Comparison of ENCODE assay signal across 29 cellular contexts in genomic region chr9:137395666-137396010, GRCh38. TPM values are rescaled to one million over a fixed set of nuclear protein-coding genes. Genes with fewer than 3 reads are reported as not detected.
"Had no signal": no experiment of that assay in that cellular context is flagged by ENCODE, and none has a peak within 500 bp of the region (broad histone marks: within the 10 kb centered on the region; RNA-seq: fewer than 3 reads in every experiment).

No MANE protein-coding gene starts in this region.

- H3K9me3 ChIP-seq: left lung, lower lobe of right lung, ovary, right atrium auricular region, right lobe of liver, stomach, testis, thyroid gland, transverse colon, upper lobe of left lung, vagina had no signal

- H3K9me3 Mint-ChIP-seq: naive thymus-derived CD8-positive, alpha-beta T cell; neural crest cell had no signal

- H3K4me1 ChIP-seq: right atrium auricular region, vagina had no signal

- H2AFZ ChIP-seq: hepatocyte had no signal

- H3K4me2 ChIP-seq: hepatocyte, smooth muscle cell had no signal

- ATAC-seq: left colon; left lung; lower lobe of right lung; naive thymus-derived CD8-positive, alpha-beta T cell; right lobe of liver; stimulated activated naive B cell treated with anti-CD40 and anti-IgM and Interleukin-4, amounts not matched to agents 10 μg/mL and 1 μg/mL and 100 μg/mL, for 72 hours; stimulated activated naive CD8-positive, alpha-beta T cell treated with anti-CD3 and anti-CD28 coated beads, Interleukin-15, Interleukin-2, amounts not matched to agents 100 U/mL and 50 U/mL, for 24 hours had no signal

- H3K27ac Mint-ChIP-seq: naive thymus-derived CD8-positive, alpha-beta T cell; nephron; progenitor cell of endocrine pancreas; stimulated activated naive B cell treated with anti-CD40 and anti-IgM and Interleukin-4, amounts not matched to agents 10 μg/mL and 1 μg/mL and 100 μg/mL, for 72 hours had no signal

- H3K27ac ChIP-seq: left lung, lower lobe of right lung, ovary, right atrium auricular region, right lobe of liver, stomach, thyroid gland, transverse colon, upper lobe of left lung, vagina had no signal

- H3K36me3 ChIP-seq: lower lobe of right lung, ovary, right atrium auricular region, right lobe of liver, transverse colon had no signal

- DNase-seq: islet precursor cell; kidney glomerular epithelial cell; left colon; lower lobe of right lung; naive thymus-derived CD8-positive, alpha-beta T cell; ovary; right lobe of liver; stimulated activated CD4-positive, alpha-beta T cell treated with anti-CD3 and anti-CD28 coated beads, Interleukin-1b, Interleukin-23, amount 100 ng/mL, for 48 hours; stimulated activated CD4-positive, alpha-beta T cell treated with anti-CD3 and anti-CD28 coated beads, Interleukin-2, amount 100 ng/mL, for 48 hours; stimulated activated CD4-positive, alpha-beta T cell treated with anti-CD3 and anti-CD28 coated beads, Interleukin-4, amount 100 ng/mL, for 4 hours; stimulated activated CD8-positive, alpha-beta memory T cell treated with anti-CD3 and anti-CD28 coated beads, Interleukin-4, amount 100 ng/mL, for 48 hours; stimulated activated naive B cell treated with anti-CD40 and anti-IgM and Interleukin-4, amounts not matched to agents 10 μg/mL and 1 μg/mL and 100 μg/mL, for 72 hours; stimulated activated naive CD8-positive, alpha-beta T cell treated with anti-CD3 and anti-CD28 coated beads, Interleukin-15, Interleukin-2, amounts not matched to agents 100 U/mL and 50 U/mL, for 24 hours; stomach; testis; thyroid gland; transverse colon had no signal

- H3K27me3 ChIP-seq: hepatocyte, left lung, ovary, right atrium auricular region, right lobe of liver, stomach, testis, thyroid gland, transverse colon, upper lobe of left lung, vagina had no signal

- H3K4me3 Mint-ChIP-seq: naive thymus-derived CD8-positive, alpha-beta T cell; nephron; neural crest cell; stimulated activated naive B cell treated with anti-CD40 and anti-IgM and Interleukin-4, amounts not matched to agents 10 μg/mL and 1 μg/mL and 100 μg/mL, for 72 hours had no signal

- H3K4me3 ChIP-seq: hepatocyte, left lung, lower lobe of right lung, ovary, right atrium auricular region, right lobe of liver, smooth muscle cell, stomach, testis, thyroid gland, transverse colon, upper lobe of left lung, vagina had no signal

- H3K4me1 Mint-ChIP-seq: neural crest cell had no signal

- H3K27me3 Mint-ChIP-seq: naive thymus-derived CD8-positive, alpha-beta T cell; progenitor cell of endocrine pancreas; stimulated activated naive B cell treated with anti-CD40 and anti-IgM and Interleukin-4, amounts not matched to agents 10 μg/mL and 1 μg/mL and 100 μg/mL, for 72 hours had no signal

RNA-seq across cellular contexts. Expression of gene ENTPD8, which starts 45.5 kb away (rescaled TPM):
- total RNA-seq: naive thymus-derived CD8-positive, alpha-beta T cell; omental fat pad; right atrium auricular region; skeletal muscle tissue; smooth muscle cell; vagina had no signal
- polyA plus RNA-seq: naive thymus-derived CD8-positive, alpha-beta T cell; smooth muscle cell; urinary bladder had no signal
